In the genomic region with DNA sequence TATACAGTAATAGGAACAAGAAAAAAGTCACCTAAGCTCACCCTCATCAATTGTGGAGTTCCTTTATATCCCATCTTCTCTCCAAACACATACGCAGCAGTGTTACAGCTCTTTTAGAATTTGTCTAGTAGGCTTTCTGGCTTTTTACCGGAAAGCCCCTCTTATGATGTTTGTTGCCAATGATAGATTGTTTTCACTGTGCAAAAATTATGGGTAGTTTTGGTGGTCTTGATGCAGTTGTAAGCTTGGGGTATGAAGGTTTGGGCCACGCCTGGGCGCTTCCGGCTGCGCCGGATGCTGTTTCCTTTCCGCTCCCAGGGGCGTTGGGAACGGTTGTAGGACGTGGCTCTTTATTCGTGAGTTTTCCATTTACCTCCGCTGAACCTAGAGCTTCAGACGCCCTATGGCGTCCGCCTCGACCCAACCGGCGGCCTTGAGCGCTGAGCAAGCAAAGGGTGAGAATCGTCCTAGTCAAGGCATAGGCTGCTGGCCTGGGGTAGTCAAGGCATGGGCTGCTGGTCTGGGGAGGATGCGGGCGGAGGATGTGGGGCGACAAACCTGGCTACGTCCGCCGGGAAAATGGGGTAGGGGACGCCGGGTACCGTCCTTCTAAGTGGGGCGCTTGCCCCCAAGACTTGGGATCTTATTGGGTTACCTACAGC, we compare ENCODE assay signal across 1 cellular context.
TF ChIP-seq lines count a peak whose summit lies in the region.

A gene with protein sequence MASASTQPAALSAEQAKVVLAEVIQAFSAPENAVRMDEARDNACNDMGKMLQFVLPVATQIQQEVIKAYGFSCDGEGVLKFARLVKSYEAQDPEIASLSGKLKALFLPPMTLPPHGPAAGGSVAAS (plus strand): TSS at position 304 of the 662 bp plus-strand sequence. CDS start 100 bp downstream, at position 404.
TSS of gene RNU7-1 (plus strand) at position 98 of the 662 bp plus-strand sequence.

TF ChIP-seq in HepG2, 621 proteins besides CTCF, POLR2A, EP300 and RAD21 (continued from another document and continues in another):
- TF ChIP-seq DDIT3 (CRISPR knock-in tag; IDR thresholded peaks at IDR 0.05) (peak; percentile 88; the same call in 1 of the 2 replicates), ZNF564 (CRISPR knock-in tag; IDR thresholded peaks at IDR 0.05) (no peak), KAT7 (CRISPR knock-in tag; IDR thresholded peaks at IDR 0.05; ENCODE audit: borderline replicate concordance) (no peak; the same call in 1 of the 2 replicates), PRMT3 (CRISPR knock-in tag; IDR thresholded peaks at IDR 0.05; ENCODE audit: borderline replicate concordance, low read depth) (peak; percentile 79), NBN (conservative IDR thresholded peaks at IDR 0.05) (no peak), ZEB1 (IDR thresholded peaks at IDR 0.05; ENCODE audit: insufficient replicate concordance, low read depth) (peak; percentile 32), NR2C2 (CRISPR knock-in tag; IDR thresholded peaks at IDR 0.05; ENCODE audit: borderline replicate concordance) (peak; percentile 43), ZSCAN25 (CRISPR knock-in tag; IDR thresholded peaks at IDR 0.05) (no peak), ZNF12 (CRISPR knock-in tag; IDR thresholded peaks at IDR 0.05) (peak; percentile 71), MXD4 (CRISPR knock-in tag; IDR thresholded peaks at IDR 0.05) (peak; percentile 62), ZNF883 (CRISPR knock-in tag; IDR thresholded peaks at IDR 0.05; ENCODE audit: not compliant biosample characterization) (no peak), GLMP (CRISPR knock-in tag; IDR thresholded peaks at IDR 0.05; ENCODE audit: borderline replicate concordance) (no peak), ZNF382 (CRISPR knock-in tag; IDR thresholded peaks at IDR 0.05; ENCODE audit: borderline replicate concordance) (no peak), GATA4 (IDR thresholded peaks at IDR 0.05; ENCODE audit: borderline replicate concordance, low read depth) (peak; percentile 98), ZNF329 (CRISPR knock-in tag; IDR thresholded peaks at IDR 0.05; ENCODE audit: low read depth) (peak; percentile 28; the same call in 1 of the 2 replicates), DMTF1 (CRISPR knock-in tag; IDR thresholded peaks at IDR 0.05) (no peak; the same call in 1 of the 2 replicates), NFKB2 (CRISPR knock-in tag; IDR thresholded peaks at IDR 0.05; ENCODE audit: borderline replicate concordance) (no peak), SMAD1 (CRISPR knock-in tag; IDR thresholded peaks at IDR 0.05; ENCODE audit: borderline replicate concordance, low read depth) (no peak; the same call in 1 of the 2 replicates), ZNF737 (CRISPR knock-in tag; IDR thresholded peaks at IDR 0.05; ENCODE audit: borderline replicate concordance) (no peak), FOXK2 (IDR thresholded peaks at IDR 0.05) (0 out of 2 replicates have a peak, but pooled peaks have one; percentile 40), HNF1B (CRISPR knock-in tag; IDR thresholded peaks at IDR 0.05) (no peak), SALL2 (CRISPR knock-in tag; IDR thresholded peaks at IDR 0.05) (no peak; the same call in 1 of the 2 replicates), GPN1 (CRISPR knock-in tag; IDR thresholded peaks at IDR 0.05; ENCODE audit: borderline replicate concordance) (no peak), PHF5A (CRISPR knock-in tag; IDR thresholded peaks at IDR 0.05; ENCODE audit: low read depth, unreplicated experiment) (peak; percentile 93), ZNF441 (CRISPR knock-in tag; IDR thresholded peaks at IDR 0.05; ENCODE audit: borderline replicate concordance) (no peak), ZNF768 (CRISPR knock-in tag; IDR thresholded peaks at IDR 0.05) (peak; percentile 57; the same call in 1 of the 2 replicates), KDM2A (CRISPR knock-in tag; IDR thresholded peaks at IDR 0.05; ENCODE audit: borderline replicate concordance, low read depth) (no peak; the same call in none of the 2 replicates), FOXA1 (IDR thresholded peaks at IDR 0.05) (no peak), FOXA1 (CRISPR knock-in tag; IDR thresholded peaks at IDR 0.05) (no peak; the same call in 1 of the 2 replicates), HOXA9 (CRISPR knock-in tag; IDR thresholded peaks at IDR 0.05; ENCODE audit: borderline replicate concordance) (no peak; the same call in 1 of the 2 replicates), CEBPZ (IDR thresholded peaks at IDR 0.05; ENCODE audit: low read length) (no peak), RELA (CRISPR knock-in tag; IDR thresholded peaks at IDR 0.05) (no peak), ZFY (CRISPR knock-in tag; IDR thresholded peaks at IDR 0.05) (no peak; the same call in 1 of the 2 replicates), SUZ12 (IDR thresholded peaks at IDR 0.05; ENCODE audit: low read depth, low read length) (no peak), SMAD3 (CRISPR knock-in tag; IDR thresholded peaks at IDR 0.05) (peak; percentile 98), YEATS2 (CRISPR knock-in tag; IDR thresholded peaks at IDR 0.05; ENCODE audit: borderline replicate concordance) (no peak), MEF2D (CRISPR knock-in tag; IDR thresholded peaks at IDR 0.05) (no peak), MAZ (IDR thresholded peaks at IDR 0.05; ENCODE audit: borderline replicate concordance, low read depth, low read length) (no peak), MAZ (CRISPR knock-in tag; IDR thresholded peaks at IDR 0.05; ENCODE audit: low read depth) (no peak; the same call in 1 of the 2 replicates), ZNF18 (CRISPR knock-in tag; IDR thresholded peaks at IDR 0.05; ENCODE audit: insufficient replicate concordance) (peak; percentile 71), TSC22D2 (CRISPR knock-in tag; IDR thresholded peaks at IDR 0.05; ENCODE audit: borderline replicate concordance) (no peak), MEIS2 (CRISPR knock-in tag; IDR thresholded peaks at IDR 0.05) (0 out of 2 replicates have a peak, but pooled peaks have one; percentile 28)
- TF ChIP-seq, protein P1, sequence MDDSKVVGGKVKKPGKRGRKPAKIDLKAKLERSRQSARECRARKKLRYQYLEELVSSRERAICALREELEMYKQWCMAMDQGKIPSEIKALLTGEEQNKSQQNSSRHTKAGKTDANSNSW (CRISPR knock-in tag; IDR thresholded peaks at IDR 0.05; ENCODE audit: borderline replicate concordance), result no peak
- TF ChIP-seq, protein P2, sequence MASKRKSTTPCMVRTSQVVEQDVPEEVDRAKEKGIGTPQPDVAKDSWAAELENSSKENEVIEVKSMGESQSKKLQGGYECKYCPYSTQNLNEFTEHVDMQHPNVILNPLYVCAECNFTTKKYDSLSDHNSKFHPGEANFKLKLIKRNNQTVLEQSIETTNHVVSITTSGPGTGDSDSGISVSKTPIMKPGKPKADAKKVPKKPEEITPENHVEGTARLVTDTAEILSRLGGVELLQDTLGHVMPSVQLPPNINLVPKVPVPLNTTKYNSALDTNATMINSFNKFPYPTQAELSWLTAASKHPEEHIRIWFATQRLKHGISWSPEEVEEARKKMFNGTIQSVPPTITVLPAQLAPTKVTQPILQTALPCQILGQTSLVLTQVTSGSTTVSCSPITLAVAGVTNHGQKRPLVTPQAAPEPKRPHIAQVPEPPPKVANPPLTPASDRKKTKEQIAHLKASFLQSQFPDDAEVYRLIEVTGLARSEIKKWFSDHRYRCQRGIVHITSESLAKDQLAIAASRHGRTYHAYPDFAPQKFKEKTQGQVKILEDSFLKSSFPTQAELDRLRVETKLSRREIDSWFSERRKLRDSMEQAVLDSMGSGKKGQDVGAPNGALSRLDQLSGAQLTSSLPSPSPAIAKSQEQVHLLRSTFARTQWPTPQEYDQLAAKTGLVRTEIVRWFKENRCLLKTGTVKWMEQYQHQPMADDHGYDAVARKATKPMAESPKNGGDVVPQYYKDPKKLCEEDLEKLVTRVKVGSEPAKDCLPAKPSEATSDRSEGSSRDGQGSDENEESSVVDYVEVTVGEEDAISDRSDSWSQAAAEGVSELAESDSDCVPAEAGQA (IDR thresholded peaks at IDR 0.05; ENCODE audit: low read depth), result no peak; the same call in 1 of the 2 replicates
- TF ChIP-seq, protein P2 (CRISPR knock-in tag; IDR thresholded peaks at IDR 0.05; ENCODE audit: borderline replicate concordance), result peak; percentile 77; the same call in 1 of the 2 replicates
